In genomic region chr19:1782501-1782900, GRCh38 we compare ENCODE assay signal across 22 cellular contexts. TPM values are rescaled to one million over a fixed set of nuclear protein-coding genes. Genes with fewer than 3 reads are reported as not detected.
"Had no signal": no experiment of that assay in that cellular context is flagged by ENCODE, and none has a peak within 500 bp of the region (broad histone marks: within the 10 kb centered on the region; RNA-seq: fewer than 3 reads in every experiment).

No MANE protein-coding gene starts in this region.

- H3K4me3 ChIP-seq: MG63 had no signal

- H3K9me3 ChIP-seq: MG63 had no signal

- H3K27me3 ChIP-seq: MG63 had no signal

- ATAC-seq: SK-N-SH treated with all-trans-retinoic acid at 6 μM for 48 hours had no signal

- DNase-seq: Karpas-422, KG1, MG63, NCI-H1092, NCI-H1105 treated with DMSO at 0.1 percent for 48 hours, NCI-H1417 treated with DMSO at 0.1 percent for 48 hours, NCI-H146, NCI-H1694 treated with DMSO at 0.1 percent for 48 hours, NCI-H1930, NCI-H2081, NCI-H2107, NCI-H2227 treated with DMSO at 0.1 percent for 48 hours, NCI-H524, NCI-H526 treated with DMSO at 0.1 percent for 48 hours, NCI-H748 treated with DMSO at 0.1 percent for 48 hours, Right ventricle myocardium superior, RPMI8226, SIG-M5 had no signal

- H3K36me3 ChIP-seq: MG63 had no signal

RNA-seq across cellular contexts. Expression of gene ONECUT3, which starts 29.2 kb away (rescaled TPM):
- total RNA-seq: HT-29, NCI-H460, Right ventricle myocardium superior, SK-MEL-5 had no signal
